ENCODE assay signal across 1 cellular context in the genomic region with DNA sequence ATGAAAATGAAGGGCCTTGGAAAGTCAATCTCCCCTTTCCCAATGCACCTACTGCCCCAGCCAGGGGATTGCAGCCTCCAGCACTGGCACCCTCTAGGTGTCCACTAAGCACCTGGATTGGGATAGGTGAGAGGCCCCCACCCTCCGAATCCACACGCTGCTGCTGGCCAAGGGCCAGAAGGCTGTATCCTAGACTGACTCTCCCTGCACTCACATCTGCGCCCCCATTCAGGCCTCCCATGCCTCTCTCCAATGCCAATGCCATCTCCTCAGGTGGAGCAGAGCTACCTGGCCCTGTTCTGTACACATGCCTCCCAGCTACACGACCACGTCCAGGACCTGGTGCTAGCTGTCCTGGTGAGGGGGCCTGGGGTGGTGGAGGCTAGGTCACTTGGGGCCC.
A peak's percentile ranks its signal among the peaks of the same experiment; 100 is the strongest.
TF ChIP-seq lines count a peak whose summit lies in the region.

No MANE protein-coding gene starts in this region.

TF ChIP-seq in K562, 482 proteins besides CTCF, POLR2A, EP300 and RAD21:
- TF ChIP-seq JUN (IDR thresholded peaks at IDR 0.05; ENCODE audit: borderline replicate concordance, low read depth, low read length) (no peak), JUN (CRISPR knock-in tag; IDR thresholded peaks at IDR 0.05; ENCODE audit: borderline replicate concordance) (no peak), NFIC (IDR thresholded peaks at IDR 0.05) (peak; percentile 50), POLR2G (IDR thresholded peaks at IDR 0.05; ENCODE audit: low read depth, low read length) (peak; percentile 40; the same call in 1 of the 2 replicates), MYNN (IDR thresholded peaks at IDR 0.05) (0 out of 2 replicates have a peak, but pooled peaks have one; percentile 20), MYNN (CRISPR knock-in tag; IDR thresholded peaks at IDR 0.05) (no peak)
